6 cellular contexts compared by ENCODE assay signal in the genomic region with DNA sequence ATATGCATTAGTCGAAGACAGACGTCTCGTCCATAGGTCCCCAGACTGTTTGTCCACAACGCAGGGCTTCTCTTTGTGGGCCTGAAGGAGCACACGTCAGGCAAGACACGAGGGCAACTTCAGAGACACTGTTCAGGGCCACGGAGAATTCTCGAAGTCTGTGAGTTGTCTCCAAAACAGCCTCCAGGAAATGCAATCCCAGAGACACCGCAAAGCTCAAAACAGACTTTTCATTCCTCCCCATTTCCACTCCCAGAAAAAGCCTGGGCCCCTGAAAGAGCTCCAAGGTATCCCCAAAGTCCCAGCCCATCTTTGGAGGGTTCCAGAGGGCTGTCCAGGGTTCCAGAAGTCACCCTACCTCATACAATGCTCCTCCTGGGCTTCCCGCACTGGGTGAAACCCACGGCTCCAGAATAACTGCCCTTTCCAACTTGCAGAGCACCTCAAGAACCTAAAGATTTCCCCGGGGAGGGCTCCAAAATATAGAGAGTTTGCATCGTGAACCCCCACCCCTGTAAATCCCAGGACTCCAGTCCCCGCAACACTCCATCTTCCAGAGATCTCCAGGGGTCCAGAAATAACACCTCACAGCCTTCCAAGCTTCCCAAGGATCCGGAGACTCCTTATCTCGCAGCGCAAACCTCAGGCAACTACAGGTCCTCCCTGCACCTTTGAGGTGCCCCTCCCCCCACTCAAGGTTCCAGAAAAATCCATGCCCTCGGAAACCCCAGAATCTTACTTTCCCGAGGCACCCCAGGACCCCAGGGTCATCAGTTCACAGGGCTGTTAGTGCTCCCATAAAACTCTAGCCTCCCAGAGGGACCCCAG. TPM values are rescaled to one million over a fixed set of nuclear protein-coding genes. Genes with fewer than 3 reads are reported as not detected.
DNase-seq lines count a peak whose midpoint lies in the region; ATAC-seq, FAIRE-seq and TF ChIP-seq lines count a peak whose summit lies in the region.

No MANE protein-coding gene starts in this region.

- no peaks in the 10 kb centered on the region for H3K27me3 Mint-ChIP-seq in T-cell

- H2AFZ ChIP-seq in keratinocyte (ENCODE audit: control insufficient read depth, low read length), result peak overlapping the region; percentile 13

- TF ChIP-seq CTCF in keratinocyte (optimal IDR thresholded peaks at IDR 0.05 in 1 of 3, IDR thresholded peaks at IDR 0.05 in 1 of 3, conservative IDR thresholded peaks at IDR 0.05 in 1 of 3; ENCODE audit: extremely low read depth in 1 of 3, insufficient read depth in 2 of 3, low read length in 3 of 3), result no peak

- no peaks in the 10 kb centered on the region for H3K27me3 ChIP-seq in keratinocyte (ENCODE audit: control insufficient read depth, extremely low read depth, insufficient read depth, low read length)

- H3K9me3 ChIP-seq in ES-I3 (ENCODE audit: control insufficient read depth, insufficient read depth, low read length) (peaks cover 4% of the 10 kb centered on the region; the same call in 1 of the 2 replicates), keratinocyte (ENCODE audit: control insufficient read depth, low read depth, low read length) (no peaks in the 10 kb centered on the region)

- DNase-seq in T-cell (peak in 1 of 34 experiments; percentile 14), keratinocyte (ENCODE audit: low read depth, low spot score) (no peak), DMS114 treated with DMSO at 0.1 percent for 48 hours (lab: John Stamatoyannopoulos, UW; ENCODE audit: unreplicated experiment) (no peak), SHP77 treated with DMSO at 0.1 percent for 48 hours (lab: John Stamatoyannopoulos, UW) (no peak)

- H3K27ac ChIP-seq in keratinocyte (ENCODE audit: control insufficient read depth, insufficient read depth, low read length), result peak overlapping the region; percentile 79

- ATAC-seq in T-cell (replicated peaks in 1 of 4), result no peak
- no peak for ATAC-seq in GM18505 (IDR thresholded peaks at IDR 0.05; ENCODE audit: unreplicated experiment)

- FAIRE-seq in keratinocyte (lab: Jason Lieb, UNC), result peak; percentile 29

- peaks cover 7% of the 10 kb centered on the region for H3K79me2 ChIP-seq in keratinocyte (ENCODE audit: control insufficient read depth, insufficient read depth, low read length)

- peak overlapping the region; percentile 98 to 100 (median 100) for H3K4me3 Mint-ChIP-seq in T-cell

- peaks cover 7% of the 10 kb centered on the region; the same call in 1 of the 2 replicates for H3K4me1 ChIP-seq in ES-I3 (ENCODE audit: insufficient read depth, low read length)
- peaks cover 32% of the 10 kb centered on the region for H3K4me1 ChIP-seq in keratinocyte (ENCODE audit: control insufficient read depth, extremely low read depth, insufficient read depth, low read length)

- H3K9ac ChIP-seq in ES-I3 (ENCODE audit: low read depth, low read length) (peak overlapping the region; percentile 94), keratinocyte (ENCODE audit: control insufficient read depth, extremely low read depth, insufficient read depth, low read length) (peak overlapping the region; percentile 63)

- dilution Hi-C loops in keratinocyte (cut with MboI; ENCODE audit: extremely low pct_ligation_motif_present, low sequenced_read_pairs), result no loop called here

- peak overlapping the region; percentile 96 to 99 for H3K27ac Mint-ChIP-seq in T-cell

- peaks cover 55 to 75% (median 59%) of the 10 kb centered on the region in 3 donors for H3K4me1 Mint-ChIP-seq in T-cell

- peaks cover 4% of the 10 kb centered on the region for H3K9me1 ChIP-seq in keratinocyte (ENCODE audit: control insufficient read depth, extremely low read depth, insufficient read depth, low read length)

- CTCF ChIA-PET in T-cell (lab: Charles Lee), result interaction anchor here in 1 of 2 donors (1.1 kb wide), 1 partner anchor 29 kb away, joined by 4 read pairs; a partner anchor contains a TSS

- peaks cover 17% of the 10 kb centered on the region for H3K36me3 Mint-ChIP-seq in T-cell

- peak overlapping the region in 2 of 3 experiments; percentile 32 to 59 for H3K4me3 ChIP-seq in keratinocyte (ENCODE audit: control insufficient read depth in 2 of 3, extremely low read depth in 1 of 3, insufficient read depth in 2 of 3, low read depth in 1 of 3, low read length in 3 of 3)

- peak overlapping the region; percentile 98 for H3K4me2 ChIP-seq in keratinocyte (ENCODE audit: control insufficient read depth, extremely low read depth, insufficient read depth, low read depth, low read length)

- TF ChIP-seq POLR2A in GM18505 (IDR thresholded peaks at IDR 0.05; ENCODE audit: borderline replicate concordance, extremely low read depth, insufficient read depth, insufficient read length), result no peak

- POLR2A ChIA-PET in T-cell (lab: Charles Lee), result no interaction called here

- no peaks in the 10 kb centered on the region for H3K9me3 Mint-ChIP-seq in T-cell

- H4K20me1 ChIP-seq in keratinocyte (ENCODE audit: control insufficient read depth, extremely low read depth, insufficient read depth, low read length), result peaks cover 6% of the 10 kb centered on the region

- H3K36me3 ChIP-seq in ES-I3 (ENCODE audit: insufficient read depth, low read length) (peaks cover 9% of the 10 kb centered on the region), keratinocyte (ENCODE audit: control insufficient read depth in 2 of 2, extremely low read depth in 1 of 2, insufficient read depth in 2 of 2, low read length in 2 of 2) (peaks cover 4 to 13% of the 10 kb centered on the region in 2 experiments)

RNA-seq across cellular contexts. Expression of a gene that starts 0.7 kb away (rescaled TPM):
- total RNA-seq in T-cell, result 1,000 to 10,000 TPM in 2 of 5 donors, 100 to 1,000 TPM in 3; 594 to 1,085 (median 906) TPM
- polyA plus RNA-seq in keratinocyte, result 805 to 2,115 TPM (median 838 TPM) in 3 replicates
- polyA plus RNA-seq in keratinocyte (2011; ENCODE audit: low read depth), result 955 TPM
- polyA plus RNA-seq in keratinocyte (2011; cell fraction: cytosol; rRNA removed), result 1,945 and 3,116 TPM in 2 replicates
- 414 and 529 TPM in 2 replicates for polyA plus RNA-seq in keratinocyte (2011; cell fraction: nucleus; rRNA removed)
- polyA plus RNA-seq in keratinocyte (2012; ENCODE audit: low replicate concordance), result 1,829 and 5,588 TPM in 2 replicates
- 671 to 2,015 TPM (median 1,268 TPM) in 3 replicates for polyA minus RNA-seq in keratinocyte
- polyA minus RNA-seq in keratinocyte (2011; cell fraction: cytosol; rRNA and poly(A)+ RNA removed), result 940 TPM
- 167 and 210 TPM in 2 replicates for polyA minus RNA-seq in keratinocyte (2011; cell fraction: nucleus; rRNA and poly(A)+ RNA removed)

RNA-seq across cellular contexts. Expression of a gene that starts 9.7 kb away (rescaled TPM):
- 100 to 1,000 TPM in 3 of 5 donors, 10 to 100 TPM in 2; 76.6 to 201 (median 183) TPM for total RNA-seq in T-cell
- polyA plus RNA-seq in keratinocyte, result 75.3 to 139 TPM (median 113 TPM) in 3 replicates
- 115 TPM for polyA plus RNA-seq in keratinocyte (2011; ENCODE audit: low read depth)
- 59.1 and 94.4 TPM in 2 replicates for polyA plus RNA-seq in keratinocyte (2011; cell fraction: cytosol; rRNA removed)
- polyA plus RNA-seq in keratinocyte (2011; cell fraction: nucleus; rRNA removed), result 132 and 135 TPM in 2 replicates
- 140 and 147 TPM in 2 replicates for polyA plus RNA-seq in keratinocyte (2012; ENCODE audit: low replicate concordance)
- 46.4 to 110 TPM (median 58.4 TPM) in 3 replicates for polyA minus RNA-seq in keratinocyte
- polyA minus RNA-seq in keratinocyte (2011; cell fraction: cytosol; rRNA and poly(A)+ RNA removed), result 81.3 TPM
- 27.2 and 28.4 TPM in 2 replicates for polyA minus RNA-seq in keratinocyte (2011; cell fraction: nucleus; rRNA and poly(A)+ RNA removed)

RNA-seq across cellular contexts. Expression of a gene that starts 28.7 kb away (rescaled TPM):
- 10 to 100 TPM; 28.1 to 58.9 (median 52.4) TPM for total RNA-seq in T-cell
- 46.5 to 61.9 TPM (median 58.6 TPM) in 3 replicates for polyA plus RNA-seq in keratinocyte
- polyA plus RNA-seq in keratinocyte (2011; ENCODE audit: low read depth), result 27.3 TPM
- 39.9 and 44.0 TPM in 2 replicates for polyA plus RNA-seq in keratinocyte (2011; cell fraction: cytosol; rRNA removed)
- 130 and 163 TPM in 2 replicates for polyA plus RNA-seq in keratinocyte (2011; cell fraction: nucleus; rRNA removed)
- polyA plus RNA-seq in keratinocyte (2012; ENCODE audit: low replicate concordance), result 17.9 and 57.2 TPM in 2 replicates
- polyA minus RNA-seq in keratinocyte, result 74.6 to 124 TPM (median 90.1 TPM) in 3 replicates
- polyA minus RNA-seq in keratinocyte (2011; cell fraction: cytosol; rRNA and poly(A)+ RNA removed), result 60.8 TPM
- polyA minus RNA-seq in keratinocyte (2011; cell fraction: nucleus; rRNA and poly(A)+ RNA removed), result 75.0 and 94.8 TPM in 2 replicates

RNA-seq across cellular contexts. Expression of a gene that starts 29.3 kb away (rescaled TPM):
- total RNA-seq in T-cell, result 10 to 100 TPM; 20.3 to 48.7 (median 41.4) TPM
- 126 to 162 TPM (median 141 TPM) in 3 replicates for polyA plus RNA-seq in keratinocyte
- polyA plus RNA-seq in keratinocyte (2011; ENCODE audit: low read depth), result 28.2 TPM
- polyA plus RNA-seq in keratinocyte (2011; cell fraction: cytosol; rRNA removed), result 91.6 and 163 TPM in 2 replicates
- polyA plus RNA-seq in keratinocyte (2011; cell fraction: nucleus; rRNA removed), result 126 and 149 TPM in 2 replicates
- polyA plus RNA-seq in keratinocyte (2012; ENCODE audit: low replicate concordance), result 75.4 and 158 TPM in 2 replicates
- polyA minus RNA-seq in keratinocyte, result 166 to 233 TPM (median 170 TPM) in 3 replicates
- polyA minus RNA-seq in keratinocyte (2011; cell fraction: cytosol; rRNA and poly(A)+ RNA removed), result 272 TPM
- polyA minus RNA-seq in keratinocyte (2011; cell fraction: nucleus; rRNA and poly(A)+ RNA removed), result 83.7 and 91.4 TPM in 2 replicates

RNA-seq across cellular contexts. Expression of a gene that starts 30.9 kb away (rescaled TPM):
- 1 to 10 TPM in 4 of 5 donors, under 1 TPM in 1; 0.93 to 1.7 (median 1.2) TPM for total RNA-seq in T-cell
- 0.45 to 1.8 TPM (median 0.52 TPM) in 3 replicates for polyA plus RNA-seq in keratinocyte
- polyA plus RNA-seq in keratinocyte (2011; ENCODE audit: low read depth), result 4.7 TPM
- polyA plus RNA-seq in keratinocyte (2011; cell fraction: cytosol; rRNA removed), result 0.24 and 1.4 TPM in 2 replicates
- polyA plus RNA-seq in keratinocyte (2011; cell fraction: nucleus; rRNA removed), result 0.56 and 1.6 TPM in 2 replicates
- 0.80 and 7.1 TPM in 2 replicates for polyA plus RNA-seq in keratinocyte (2012; ENCODE audit: low replicate concordance)
- 1.6 TPM in 1 of 3 replicates, not detected in the others for polyA minus RNA-seq in keratinocyte
- not detected for polyA minus RNA-seq in keratinocyte (2011; cell fraction: cytosol; rRNA and poly(A)+ RNA removed)
- not detected in 2 replicates for polyA minus RNA-seq in keratinocyte (2011; cell fraction: nucleus; rRNA and poly(A)+ RNA removed)
